In the genomic region with DNA sequence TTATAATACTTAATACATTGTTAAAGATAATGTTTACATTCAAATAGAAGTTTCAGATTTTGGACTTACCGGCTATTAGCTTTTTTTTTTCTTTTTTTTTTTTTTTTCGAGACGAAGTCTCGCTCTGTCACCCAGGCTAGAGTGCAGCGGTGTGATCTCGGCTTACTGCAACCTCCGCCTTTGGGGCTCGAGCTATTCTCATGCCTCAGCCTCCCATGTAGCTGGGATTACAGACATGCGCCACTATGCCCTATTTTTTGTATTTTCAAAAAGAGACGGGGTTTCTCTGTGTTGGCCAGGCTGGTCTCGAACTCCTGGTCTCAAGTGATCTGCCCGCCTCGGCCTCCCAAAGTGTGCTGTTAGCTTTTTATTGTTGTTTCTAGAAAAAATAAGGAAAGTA, we compare ENCODE assay signal across 8 cellular contexts. TPM values are rescaled to one million over a fixed set of nuclear protein-coding genes. Genes with fewer than 3 reads are reported as not detected.
DNase-seq lines count a peak whose midpoint lies in the region; ATAC-seq, FAIRE-seq and TF ChIP-seq lines count a peak whose summit lies in the region.
"Not testable (repeated sequence)": the region's sequence is repeated elsewhere in the genome, so short reads cannot be mapped to it uniquely, and the experiment has no call there.

No MANE protein-coding gene starts in this region.

- not testable (repeated sequence) for TF ChIP-seq CTCF in A549 (IDR thresholded peaks at IDR 0.05); GM12875 (IDR thresholded peaks at IDR 0.05; ENCODE audit: borderline replicate concordance, insufficient read depth, low read depth, low read length); chondrocyte (IDR thresholded peaks at IDR 0.05)

- not testable (repeated sequence) for FAIRE-seq in A549 (lab: Jason Lieb, UNC)

- not testable (repeated sequence) for H3K36me3 Mint-ChIP-seq in chondrocyte (ENCODE audit: low read depth)
- H3K36me3 Mint-ChIP-seq in naive thymus-derived CD4-positive, alpha-beta T cell, result peaks cover 0 to 41% (median 4%) of the 10 kb centered on the region in 5 donors

- not testable (repeated sequence) for DNase-seq in A549 (ENCODE audit: low read depth in 1 of 2, low spot score in 1 of 2); SK-N-MC (ENCODE audit: low read depth, low spot score); chondrocyte (ENCODE audit: low spot score)
- peak; percentile 36 to 41 for DNase-seq in activated CD4-positive, alpha-beta T cell treated with anti-CD3 and anti-CD28 coated beads, Interleukin-2, amount 50 U/mL, for 4 hours
- peak; percentile 52 for DNase-seq in activated naive CD4-positive, alpha-beta T cell treated with Interleukin-2 at 50 U/mL for 16 hours
- peak in 4 of 9 donors; percentile 39 to 57 (median 57) for DNase-seq in naive thymus-derived CD4-positive, alpha-beta T cell
- DNase-seq in stimulated activated CD4-positive, alpha-beta T cell treated with anti-CD3 and anti-CD28 coated beads, Interleukin-2, amount 100 ng/mL, for 4 hours (ENCODE audit: low read depth), result peak; percentile 31

- H3K27ac ChIP-seq in A549, SK-N-MC: not testable (repeated sequence)
- H3K27ac ChIP-seq in naive thymus-derived CD4-positive, alpha-beta T cell (ENCODE audit: low read depth, low read length), result peak overlapping the region; percentile 98

- not testable (repeated sequence) for H3K4me3 ChIP-seq in A549
- H3K4me3 ChIP-seq in GM12875 (ENCODE audit: low read depth, low read length), result peak overlapping the region; percentile 41
- peak overlapping the region; percentile 88 for H3K4me3 ChIP-seq in SK-N-MC
- H3K4me3 ChIP-seq in naive thymus-derived CD4-positive, alpha-beta T cell (ENCODE audit: low read length), result peak overlapping the region; percentile 62

- TF ChIP-seq EP300 in A549 (IDR thresholded peaks at IDR 0.05), result not testable (repeated sequence)

- H3K27me3 ChIP-seq in naive thymus-derived CD4-positive, alpha-beta T cell (ENCODE audit: control insufficient read depth in 2 of 2, insufficient read depth in 2 of 2, low read length in 2 of 2), result not testable (repeated sequence)

- H3K4me2 ChIP-seq in A549, result peak overlapping the region; percentile 77

- not testable (repeated sequence) for H3K9me3 ChIP-seq in A549; SK-N-MC (ENCODE audit: low read depth, low read length); naive thymus-derived CD4-positive, alpha-beta T cell (ENCODE audit: control insufficient read depth in 2 of 3, low read length in 3 of 3)

- WGBS in A549 (ENCODE audit: missing lambda C conversion rate), result 87% methylated on average over 13 of the region's 13 CpGs

- not testable (repeated sequence) for H3K36me3 ChIP-seq in SK-N-MC (ENCODE audit: insufficient read depth, low read length); naive thymus-derived CD4-positive, alpha-beta T cell (ENCODE audit: control insufficient read depth in 2 of 3, insufficient read depth in 3 of 3, low read length in 3 of 3)

- peak overlapping the region; percentile 16 for H3K4me3 Mint-ChIP-seq in chondrocyte (ENCODE audit: unreplicated experiment)
- peak overlapping the region; percentile 80 to 93 (median 90) for H3K4me3 Mint-ChIP-seq in naive thymus-derived CD4-positive, alpha-beta T cell

- H3K27me3 Mint-ChIP-seq in chondrocyte (ENCODE audit: low read depth); naive thymus-derived CD4-positive, alpha-beta T cell: not testable (repeated sequence)

- H3K9ac ChIP-seq in SK-N-MC (ENCODE audit: insufficient read length), result peak overlapping the region; percentile 93

- CTCF ChIA-PET in A549 (lab: Yijun Ruan, JAX), result interaction anchor here (0.7 to 3.0 kb wide), 7 partner anchors 10 to 153 kb away, joined by 3 to 19 read pairs (median 4); a partner anchor contains a TSS
- CTCF ChIA-PET in naive thymus-derived CD4-positive, alpha-beta T cell (lab: Charles Lee), result interaction anchor here (0.6 to 4.1 kb wide), 15 partner anchors 11 to 156 kb away, joined by 3 to 35 read pairs (median 4); no protein-coding TSS in a partner anchor

- not testable (repeated sequence) for ATAC-seq in A549; naive thymus-derived CD4-positive, alpha-beta T cell

- peaks cover 37% of the 10 kb centered on the region for H3K4me1 Mint-ChIP-seq in chondrocyte (ENCODE audit: low read depth)
- H3K4me1 Mint-ChIP-seq in naive thymus-derived CD4-positive, alpha-beta T cell, result peaks cover 27 to 63% (median 52%) of the 10 kb centered on the region in 7 donors

- H3K27ac Mint-ChIP-seq in chondrocyte (ENCODE audit: unreplicated experiment), result not testable (repeated sequence)
- peak overlapping the region; percentile 67 to 97 (median 94) for H3K27ac Mint-ChIP-seq in naive thymus-derived CD4-positive, alpha-beta T cell

- not testable (repeated sequence) for H3K9me3 Mint-ChIP-seq in chondrocyte (ENCODE audit: low read depth); naive thymus-derived CD4-positive, alpha-beta T cell

- H3K4me1 ChIP-seq in A549, result peaks cover 44% of the 10 kb centered on the region
- H3K4me1 ChIP-seq in naive thymus-derived CD4-positive, alpha-beta T cell (ENCODE audit: control insufficient read depth in 2 of 2, insufficient read depth in 2 of 2, low read length in 2 of 2), result peaks cover 38 to 47% of the 10 kb centered on the region in 2 donors

- not testable (repeated sequence) for TF ChIP-seq RAD21 in A549 (conservative IDR thresholded peaks at IDR 0.05 in 1 of 2, IDR thresholded peaks at IDR 0.05 in 1 of 2)

- intact Hi-C loops in naive thymus-derived CD4-positive, alpha-beta T cell (cut with micrococcal nuclease), result not testable (repeated sequence)

- not testable (repeated sequence) for TF ChIP-seq POLR2A in A549 (IDR thresholded peaks at IDR 0.05; ENCODE audit: low read length)

- POLR2A ChIA-PET in A549 (lab: Yijun Ruan, JAX), result interaction anchor here (0.6 to 3.6 kb wide), 3 partner anchors 11 to 47 kb away, joined by 4 to 27 read pairs (median 4); no protein-coding TSS in a partner anchor
- POLR2A ChIA-PET in naive thymus-derived CD4-positive, alpha-beta T cell (lab: Charles Lee), result interaction anchor here (0.6 to 7.4 kb wide), 25 partner anchors 8 to 150 kb away, joined by 3 to 237 read pairs (median 5); no protein-coding TSS in a partner anchor

RNA-seq across cellular contexts. Expression of a gene that starts 2.5 kb away (rescaled TPM):
- polyA plus RNA-seq in A549 (2011; rRNA removed), result 48.7 and 66.4 TPM in 2 replicates
- 11.7 and 12.6 TPM in 2 replicates for polyA plus RNA-seq in A549 (2012; cell fraction: cytosol; rRNA removed)
- polyA plus RNA-seq in A549 (2012; cell fraction: nucleus; rRNA removed), result 3.4 and 7.3 TPM in 2 replicates
- polyA plus RNA-seq in A549 (2017; fragmentation: RNase III; extraction: RNeasy Plus Mini Kit Qiagen cat#74134 plus additional on column Dnase treatment), result 25.7 to 27.1 TPM (median 25.8 TPM) in 3 replicates
- 26.0 and 30.8 TPM in 2 replicates for polyA minus RNA-seq in A549 (2011; rRNA and poly(A)+ RNA removed)
- total RNA-seq in chondrocyte, result 21.1 to 23.7 TPM (median 22.0 TPM) in 3 replicates
- total RNA-seq in naive thymus-derived CD4-positive, alpha-beta T cell, result 100 to 1,000 TPM; 143 to 265 (median 215) TPM
- polyA plus RNA-seq in naive thymus-derived CD4-positive, alpha-beta T cell, result 100 to 1,000 TPM; 348 to 482 TPM
